In the genomic region with DNA sequence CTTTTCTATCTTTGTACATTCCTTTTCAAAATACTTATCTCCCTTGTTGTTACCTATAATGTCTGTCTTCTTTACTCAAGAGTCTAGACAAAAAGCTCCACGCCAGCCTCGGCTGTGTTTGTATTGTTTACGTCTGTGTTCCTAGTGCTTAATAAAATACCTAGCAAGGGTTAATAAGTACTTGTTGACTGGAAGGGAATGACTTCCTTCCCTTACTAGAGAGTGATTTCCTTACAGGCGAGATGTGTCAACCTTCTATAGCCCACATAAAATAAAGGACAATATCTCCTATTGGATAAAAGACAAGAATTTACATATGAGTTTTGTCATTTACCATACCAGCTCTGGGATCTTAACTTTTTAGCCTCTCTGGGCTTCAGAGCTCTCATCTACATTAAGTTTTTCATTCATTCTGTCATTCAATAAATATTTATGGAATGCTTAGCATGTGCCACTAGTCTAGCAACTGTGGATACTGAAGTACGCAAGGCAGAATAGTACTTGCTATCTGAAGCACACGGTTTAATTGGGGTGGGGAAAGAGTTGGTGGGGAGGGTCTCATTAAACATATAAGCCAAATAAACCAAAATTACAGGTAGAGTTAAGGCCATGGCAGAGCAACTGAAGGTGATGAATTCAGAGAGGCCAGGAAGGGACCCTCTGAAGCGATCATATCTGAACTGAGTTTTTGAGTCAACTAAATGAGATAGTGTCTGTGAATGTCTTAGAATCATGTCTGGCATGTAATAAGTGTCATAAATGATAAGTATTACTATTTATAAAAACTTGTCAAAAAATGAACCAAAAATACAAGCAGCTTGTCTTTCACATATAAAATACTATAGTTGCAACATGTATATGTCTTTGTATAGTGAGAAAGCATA, we compare ENCODE assay signal across 16 cellular contexts.
DNase-seq lines count a peak whose midpoint lies in the region; ATAC-seq and TF ChIP-seq lines count a peak whose summit lies in the region.
"Had no signal": no experiment of that assay in that cellular context is flagged by ENCODE, and none has a peak within 500 bp of the region (broad histone marks: within the 10 kb centered on the region; RNA-seq: fewer than 3 reads in every experiment).

No MANE protein-coding gene starts in this region.

- no peaks in the 10 kb centered on the region for H3K27me3 ChIP-seq in BJ (ENCODE audit: control insufficient read depth, insufficient read depth, low read length)

- TF ChIP-seq CTCF in BJ (IDR thresholded peaks at IDR 0.05; ENCODE audit: insufficient read depth, low read depth, low read length) (no peak), mesothelial cell of epicardium (IDR thresholded peaks at IDR 0.05; ENCODE audit: unreplicated experiment) (no peak)

- no peak overlapping the region for H3K4me3 ChIP-seq in BJ (ENCODE audit: low read depth, low read length)

- H3K27me3 Mint-ChIP-seq in mesothelial cell of epicardium (ENCODE audit: low read depth) = no peaks in the 10 kb centered on the region
- H3K27me3 Mint-ChIP-seq: activated CD4-positive, alpha-beta T cell treated with anti-CD3 and anti-CD28 coated beads for 36 hours had no signal

- CTCF ChIA-PET in BJ (lab: Yijun Ruan, JAX) = interaction anchor here (0.9 to 1.2 kb wide), 3 partner anchors 13 to 39 kb away, joined by 3 to 6 read pairs (median 3); no protein-coding TSS in a partner anchor

- H3K9me3 Mint-ChIP-seq in mesothelial cell of epicardium = no peaks in the 10 kb centered on the region
- H3K9me3 Mint-ChIP-seq: natural killer cell had no signal

- H3K27ac Mint-ChIP-seq in mesothelial cell of epicardium = peak overlapping the region; percentile 91
- H3K27ac Mint-ChIP-seq: activated CD4-positive, alpha-beta T cell treated with anti-CD3 and anti-CD28 coated beads for 36 hours; natural killer cell had no signal

- H3K36me3 Mint-ChIP-seq in mesothelial cell of epicardium = no peaks in the 10 kb centered on the region
- H3K36me3 Mint-ChIP-seq: natural killer cell had no signal

- no peaks in the 10 kb centered on the region for H3K36me3 ChIP-seq in BJ (ENCODE audit: control insufficient read depth, insufficient read depth, low read length)

- H3K4me3 Mint-ChIP-seq in mesothelial cell of epicardium = no peak overlapping the region
- H3K4me3 Mint-ChIP-seq: activated CD4-positive, alpha-beta T cell treated with anti-CD3 and anti-CD28 coated beads for 36 hours; natural killer cell had no signal

- POLR2A ChIA-PET in BJ (lab: Charles Lee) = interaction anchor here (0.6 kb wide), 2 partner anchors 92 to 1511 kb away, joined by 7 to 16 read pairs; partner anchors contain the start of gene BMP2K

- DNase-seq in BJ (ENCODE audit: low read depth) (peak; percentile 9), LHCN-M2 (ENCODE audit: low read depth) (peak; percentile 34), dermis blood vessel endothelial cell (peak; percentile 52), mesothelial cell of epicardium (ENCODE audit: low spot score in 2 of 2, unreplicated experiment in 2 of 2) (no peak), amniotic stem cell (lab: John Stamatoyannopoulos, UW) (no peak)
- DNase-seq: activated CD4-positive, alpha-beta T cell treated with anti-CD3 and anti-CD28 coated beads for 36 hours; activated CD8-positive, alpha-beta memory T cell treated with anti-CD3 and anti-CD28 coated beads, Interleukin-2, amount 50 U/mL, for 4 hours; activated gamma-delta T cell; AML-193; natural killer cell; stimulated activated CD8-positive, alpha-beta memory T cell treated with anti-CD3 and anti-CD28 coated beads, Interleukin-4, amount 100 ng/mL, for 48 hours; substantia nigra had no signal

- peaks cover 12% of the 10 kb centered on the region for H3K4me1 Mint-ChIP-seq in mesothelial cell of epicardium
- H3K4me1 Mint-ChIP-seq: activated CD4-positive, alpha-beta T cell treated with anti-CD3 and anti-CD28 coated beads for 36 hours; natural killer cell had no signal

- ATAC-seq in GM18873 (IDR thresholded peaks at IDR 0.05; ENCODE audit: low FRiP score, unreplicated experiment) (no peak), GM19397 (IDR thresholded peaks at IDR 0.05; ENCODE audit: unreplicated experiment) (no peak), GM18909 (IDR thresholded peaks at IDR 0.05; ENCODE audit: poor library complexity, unreplicated experiment) (no peak)
- ATAC-seq: activated CD4-positive, alpha-beta T cell treated with anti-CD3 and anti-CD28 coated beads for 36 hours; natural killer cell; Panc1 had no signal

Comparison
In these comparisons a context has a peak if more than half of its experiments do, and no peak if none do; other contexts are left out.
1. DNase-seq: peak in BJ (single experiment), LHCN-M2 (single experiment) and dermis blood vessel endothelial cell (single experiment); none in mesothelial cell of epicardium (0 of 2) and amniotic stem cell (single experiment).